In the genomic region with DNA sequence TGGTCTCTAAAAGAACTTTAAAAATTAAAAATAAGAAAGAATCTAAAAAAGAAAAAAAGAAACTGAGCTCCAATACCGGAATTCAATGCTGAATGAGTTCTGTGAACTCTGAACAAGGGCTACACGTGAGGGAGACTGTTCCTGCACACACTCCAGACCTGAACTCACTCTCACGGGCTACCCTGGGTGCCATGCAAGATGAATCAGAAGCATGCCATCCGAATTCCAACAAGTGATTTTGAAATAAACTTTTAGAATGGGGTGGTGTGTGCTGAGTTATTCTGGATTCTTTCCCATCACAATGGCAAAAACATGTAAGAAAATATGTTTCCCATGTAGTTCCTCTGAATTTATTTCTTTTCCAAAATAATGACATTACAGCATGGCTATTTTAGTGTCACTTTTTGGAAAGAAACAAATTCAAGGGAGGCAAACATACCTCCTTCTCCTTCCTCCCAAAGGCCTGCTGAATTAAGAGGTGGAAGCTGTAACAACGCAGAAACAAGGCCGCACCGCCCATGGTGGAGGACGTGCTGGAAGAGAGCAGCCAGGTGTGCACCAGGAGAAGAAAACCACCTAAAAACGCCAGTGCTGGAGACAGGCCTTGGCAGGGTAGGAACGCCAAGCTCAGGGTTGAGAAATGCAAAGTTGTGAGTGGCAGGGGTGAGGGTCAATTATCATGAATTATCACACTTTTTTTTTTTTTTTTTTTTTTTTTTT, we compare ENCODE assay signal across 13 cellular contexts.
DNase-seq lines count a peak whose midpoint lies in the region; ATAC-seq and TF ChIP-seq lines count a peak whose summit lies in the region.
"Had no signal": no experiment of that assay in that cellular context is flagged by ENCODE, and none has a peak within 500 bp of the region (broad histone marks: within the 10 kb centered on the region; RNA-seq: fewer than 3 reads in every experiment).

No MANE protein-coding gene starts in this region.

- no peaks in the 10 kb centered on the region for H3K27me3 Mint-ChIP-seq in nephron progenitor cell (ENCODE audit: low read depth, poor library complexity)
- H3K27me3 Mint-ChIP-seq in activated CD4-positive, alpha-beta memory T cell treated with anti-CD3 and anti-CD28 coated beads, Interleukin-2, amount 10 ng/mL, durations not matched to agents 7 days and 5 days = no peaks in the 10 kb centered on the region
- no peaks in the 10 kb centered on the region for H3K27me3 Mint-ChIP-seq in T-cell
- no peaks in the 10 kb centered on the region for H3K27me3 Mint-ChIP-seq in CD4-positive, alpha-beta T cell
- H3K27me3 Mint-ChIP-seq: activated T-helper 17 cell treated with anti-CD3 and anti-CD28 coated beads, Interleukin-2, amount 50 U/mL, for 72 hours; CD4-positive, CD25-positive, alpha-beta regulatory T cell had no signal

- DNase-seq in AG04449 (ENCODE audit: low read depth, low spot score) = peak; percentile 50
- DNase-seq in IMR-90 = peak; percentile 39
- DNase-seq in epithelial cell of esophagus (ENCODE audit: low read depth) = peak; percentile 55
- no peak for DNase-seq in nephron progenitor cell
- no peak for DNase-seq in activated CD4-positive, alpha-beta memory T cell treated with anti-CD3 and anti-CD28 coated beads, Interleukin-2, amount 10 ng/mL, durations not matched to agents 7 days and 5 days
- no peak for DNase-seq in NCI-H1092 (lab: John Stamatoyannopoulos, UW)
- DNase-seq in T-cell = no peak
- no peak for DNase-seq in CD4-positive, alpha-beta T cell
- DNase-seq: CD4-positive, CD25-positive, alpha-beta regulatory T cell; H7; MM.1S had no signal

- peaks cover 38% of the 10 kb centered on the region for H3K9me1 ChIP-seq in IMR-90 (ENCODE audit: insufficient read depth, low read length)

- peak overlapping the region; percentile 70 for H3K4ac ChIP-seq in IMR-90 (ENCODE audit: low read depth, low read length)

- dilution Hi-C loops in IMR-90 (cut with HindIII; ENCODE audit: low sequenced_read_pairs, unreplicated experiment) = no loop called here

- H3K36me3 Mint-ChIP-seq in nephron progenitor cell (ENCODE audit: low read depth) (peaks cover 4% of the 10 kb centered on the region), T-cell (peaks cover 3% of the 10 kb centered on the region)
- H3K36me3 Mint-ChIP-seq in activated CD4-positive, alpha-beta memory T cell treated with anti-CD3 and anti-CD28 coated beads, Interleukin-2, amount 10 ng/mL, durations not matched to agents 7 days and 5 days (ENCODE audit: low read depth) = no peaks in the 10 kb centered on the region
- H3K36me3 Mint-ChIP-seq in CD4-positive, alpha-beta T cell (ENCODE audit: low read depth) = no peaks in the 10 kb centered on the region
- H3K36me3 Mint-ChIP-seq: CD4-positive, CD25-positive, alpha-beta regulatory T cell had no signal

- peaks cover 76% of the 10 kb centered on the region for H4K20me1 ChIP-seq in IMR-90 (ENCODE audit: insufficient read depth, low read length)

- TF ChIP-seq CTCF in AG04449 (IDR thresholded peaks at IDR 0.05; ENCODE audit: insufficient read depth, low read length, missing control alignments) (no peak), IMR-90 (conservative IDR thresholded peaks at IDR 0.05; ENCODE audit: low read depth, low read length) (no peak), epithelial cell of esophagus (IDR thresholded peaks at IDR 0.05; ENCODE audit: insufficient read depth, low read depth, low read length, missing control alignments) (no peak), nephron progenitor cell (IDR thresholded peaks at IDR 0.05) (no peak)
- TF ChIP-seq CTCF in CD4-positive, alpha-beta T cell (IDR thresholded peaks at IDR 0.05) = no peak

- CTCF ChIA-PET in AG04449 (lab: Yijun Ruan, JAX) (interaction anchor here (1.0 to 1.4 kb wide), 5 partner anchors 12 to 170 kb away, joined by 3 to 5 read pairs (median 3); no protein-coding TSS in a partner anchor), IMR-90 (lab: Yijun Ruan, JAX) (interaction anchor here (0.7 kb wide), 1 partner anchor 1177 kb away, joined by 5 read pairs; no protein-coding TSS in a partner anchor), T-cell (lab: Charles Lee) (interaction anchor here in 1 of 2 donors (0.7 kb wide), 1 partner anchor 25 kb away, joined by 3 read pairs; no protein-coding TSS in a partner anchor)
- CTCF ChIA-PET in activated CD4-positive, alpha-beta memory T cell treated with anti-CD3 and anti-CD28 coated beads, Interleukin-2, amount 10 ng/mL, durations not matched to agents 7 days and 5 days (lab: Charles Lee) = interaction anchor here (1.9 kb wide), 1 partner anchor 140 kb away, joined by 6 read pairs; no protein-coding TSS in a partner anchor
- CTCF ChIA-PET in CD4-positive, alpha-beta T cell (lab: Charles Lee) = no interaction called here

- 95% methylated on average over 4 of the region's 10 CpGs; no CpG with 5 or more reads in 1 of the 2 experiments for WGBS in IMR-90 (ENCODE audit: extremely low coverage in 2 of 2, insufficient read length in 1 of 2), 2 experiments

- peaks cover 16% of the 10 kb centered on the region for H3K4me1 ChIP-seq in IMR-90 (ENCODE audit: control insufficient read depth, insufficient read depth, low read length)

- peak overlapping the region; percentile 68; the same call in 1 of the 2 replicates for H4K91ac ChIP-seq in IMR-90 (ENCODE audit: insufficient read depth, low read depth, low read length)

- H2BK15ac ChIP-seq in IMR-90 (ENCODE audit: low read depth, low read length) = 0 out of 3 replicates have a peak overlapping the region, but pooled peaks have one; percentile 21

- no peak for TF ChIP-seq RAD21 in IMR-90 (IDR thresholded peaks at IDR 0.05; ENCODE audit: low read length)

- H4K5ac ChIP-seq in IMR-90 (ENCODE audit: low read depth, low read length) = peak overlapping the region; percentile 69; the same call in 1 of the 2 replicates

- in situ Hi-C loops in IMR-90 (cut with MboI; ENCODE audit: low sequenced_read_pairs) = no loop called here

- intact Hi-C loops in IMR-90 (cut with micrococcal nuclease) = no loop called here
- intact Hi-C loops in CD4-positive, alpha-beta T cell (cut with DNase I, micrococcal nuclease) = no loop called here

- H3K9me3 Mint-ChIP-seq in nephron progenitor cell (no peaks in the 10 kb centered on the region), T-cell (no peaks in the 10 kb centered on the region)
- H3K9me3 Mint-ChIP-seq in activated CD4-positive, alpha-beta memory T cell treated with anti-CD3 and anti-CD28 coated beads, Interleukin-2, amount 10 ng/mL, durations not matched to agents 7 days and 5 days = no peaks in the 10 kb centered on the region
- H3K9me3 Mint-ChIP-seq in CD4-positive, alpha-beta T cell = no peaks in the 10 kb centered on the region
- H3K9me3 Mint-ChIP-seq: activated T-helper 17 cell treated with anti-CD3 and anti-CD28 coated beads, Interleukin-2, amount 50 U/mL, for 72 hours; CD4-positive, CD25-positive, alpha-beta regulatory T cell had no signal

- no peak overlapping the region for H2AFZ ChIP-seq in IMR-90 (replicated peaks; ENCODE audit: low read length, poor library complexity)
- H2AFZ ChIP-seq: hepatocyte had no signal

- peak overlapping the region; percentile 72 for H2BK5ac ChIP-seq in IMR-90 (ENCODE audit: low read depth, low read length, poor library complexity, severe bottlenecking)

- H3K56ac ChIP-seq in IMR-90 (ENCODE audit: extremely low read depth, insufficient read depth, low read length) = no peak overlapping the region

- H2BK120ac ChIP-seq in IMR-90 (ENCODE audit: low read depth, low read length) = peak overlapping the region; percentile 69

- peak overlapping the region; percentile 94 for H3K14ac ChIP-seq in IMR-90 (replicated peaks; ENCODE audit: low read depth, low read length)

- H3K27ac Mint-ChIP-seq in nephron progenitor cell = peak overlapping the region; percentile 38
- no peak overlapping the region for H3K27ac Mint-ChIP-seq in activated CD4-positive, alpha-beta memory T cell treated with anti-CD3 and anti-CD28 coated beads, Interleukin-2, amount 10 ng/mL, durations not matched to agents 7 days and 5 days
- H3K27ac Mint-ChIP-seq in T-cell = no peak overlapping the region
- no peak overlapping the region for H3K27ac Mint-ChIP-seq in CD4-positive, alpha-beta T cell
- H3K27ac Mint-ChIP-seq: activated T-helper 17 cell treated with anti-CD3 and anti-CD28 coated beads, Interleukin-2, amount 50 U/mL, for 72 hours had no signal

- no peaks in the 10 kb centered on the region for H3K9me3 ChIP-seq in IMR-90 (ENCODE audit: control insufficient read depth, insufficient read depth, low read length)
- H3K9me3 ChIP-seq in CD4-positive, alpha-beta T cell (ENCODE audit: control insufficient read depth, low read length) = no peaks in the 10 kb centered on the region

- no peak for TF ChIP-seq POLR2A in IMR-90 (IDR thresholded peaks at IDR 0.05; ENCODE audit: low read depth, low read length)

- H3K23ac ChIP-seq in IMR-90 (ENCODE audit: low read depth, low read length) = peak overlapping the region; percentile 65

- H3K4me3 Mint-ChIP-seq in nephron progenitor cell (no peak overlapping the region), T-cell (no peak overlapping the region)
- no peak overlapping the region for H3K4me3 Mint-ChIP-seq in activated CD4-positive, alpha-beta memory T cell treated with anti-CD3 and anti-CD28 coated beads, Interleukin-2, amount 10 ng/mL, durations not matched to agents 7 days and 5 days
- no peak overlapping the region for H3K4me3 Mint-ChIP-seq in CD4-positive, alpha-beta T cell
- H3K4me3 Mint-ChIP-seq: activated T-helper 17 cell treated with anti-CD3 and anti-CD28 coated beads, Interleukin-2, amount 50 U/mL, for 72 hours; CD4-positive, CD25-positive, alpha-beta regulatory T cell had no signal

- H2AK9ac ChIP-seq in IMR-90 (replicated peaks; ENCODE audit: low read depth, low read length, poor library complexity) = no peak overlapping the region

- H3K4me3 ChIP-seq in AG04449 (ENCODE audit: low read depth, low read length) (no peak overlapping the region), IMR-90 (ENCODE audit: insufficient read depth, low read depth, low read length) (no peak overlapping the region), epithelial cell of esophagus (ENCODE audit: low read length) (no peak overlapping the region)
- H3K4me3 ChIP-seq: hepatocyte had no signal

- BruUV-seq in IMR-90 (replicated peaks; lab: Mats Ljungman, UMichigan) = no TSS peak

- no peaks in the 10 kb centered on the region for H3K27me3 ChIP-seq in IMR-90 (ENCODE audit: control insufficient read depth, insufficient read depth, low read length)
- no peaks in the 10 kb centered on the region for H3K27me3 ChIP-seq in CD4-positive, alpha-beta T cell (ENCODE audit: control insufficient read depth, insufficient read depth, low read length)
- H3K27me3 ChIP-seq: hepatocyte had no signal

- H3K36me3 ChIP-seq in IMR-90 (ENCODE audit: control insufficient read depth, insufficient read depth, low read length) = no peaks in the 10 kb centered on the region

- H3K4me2 ChIP-seq in IMR-90 (ENCODE audit: low read depth, low read length) = peak overlapping the region; percentile 8; the same call in 1 of the 2 replicates
- H3K4me2 ChIP-seq: hepatocyte had no signal

- POLR2A ChIA-PET in AG04449 (lab: Yijun Ruan, JAX) = no interaction called here
- POLR2A ChIA-PET in IMR-90 (lab: Charles Lee; ENCODE audit: unreplicated experiment) = interaction anchor here (0.6 kb wide), 2 partner anchors 123 to 124 kb away, joined by 4 to 6 read pairs; no protein-coding TSS in a partner anchor
- POLR2A ChIA-PET in activated CD4-positive, alpha-beta memory T cell treated with anti-CD3 and anti-CD28 coated beads, Interleukin-2, amount 10 ng/mL, durations not matched to agents 7 days and 5 days (lab: Charles Lee) = no interaction called here
- POLR2A ChIA-PET in T-cell (lab: Charles Lee) = interaction anchor here (0.7 kb wide), 3 partner anchors 46 to 1454 kb away, joined by 3 to 4 read pairs (median 4); no protein-coding TSS in a partner anchor
- POLR2A ChIA-PET in CD4-positive, alpha-beta T cell (lab: Charles Lee) = no interaction called here

- H4K8ac ChIP-seq in IMR-90 (ENCODE audit: low read depth in 2 of 2, low read length in 2 of 2) = peak overlapping the region in 1 of 2 experiments; percentile 69; a peak in 2 of 4 replicates

- H3K18ac ChIP-seq in IMR-90 (ENCODE audit: low read depth, low read length) = peak overlapping the region; percentile 60; the same call in 1 of the 2 replicates

- peaks cover 44% of the 10 kb centered on the region for H3K4me1 Mint-ChIP-seq in nephron progenitor cell
- no peaks in the 10 kb centered on the region for H3K4me1 Mint-ChIP-seq in activated CD4-positive, alpha-beta memory T cell treated with anti-CD3 and anti-CD28 coated beads, Interleukin-2, amount 10 ng/mL, durations not matched to agents 7 days and 5 days
- peaks cover 35 to 50% (median 48%) of the 10 kb centered on the region in 3 donors for H3K4me1 Mint-ChIP-seq in T-cell
- H3K4me1 Mint-ChIP-seq in CD4-positive, alpha-beta T cell (ENCODE audit: low read depth) = peaks cover 33% of the 10 kb centered on the region

- 0 out of 2 replicates have a peak overlapping the region, but pooled peaks have one; percentile 66 for H2BK20ac ChIP-seq in IMR-90 (ENCODE audit: low read depth, low read length)

- H3K27ac ChIP-seq in IMR-90 (ENCODE audit: insufficient read depth, low read length) = peak overlapping the region; percentile 50; the same call in 1 of the 2 replicates
- no peak overlapping the region for H3K27ac ChIP-seq in CD4-positive, alpha-beta T cell (ENCODE audit: low read depth, low read length)

- peaks cover 48 to 89% of the 10 kb centered on the region in 2 experiments for H3K79me1 ChIP-seq in IMR-90 (ENCODE audit: low read depth in 1 of 2, low read length in 2 of 2)

- H2AK5ac ChIP-seq in IMR-90 (ENCODE audit: low read depth, low read length) = peak overlapping the region; percentile 87

- ATAC-seq in IMR-90 (ENCODE audit: low read depth) (peak; percentile 52), T-cell (replicated peaks in 1 of 4) (no peak)
- no peak for ATAC-seq in CD4-positive, alpha-beta T cell (ENCODE audit: poor library complexity)
- ATAC-seq: activated T-helper 17 cell treated with anti-CD3 and anti-CD28 coated beads, Interleukin-2, amount 50 U/mL, for 72 hours had no signal

- H3K9ac ChIP-seq in IMR-90 (ENCODE audit: low read depth, low read length) = no peak overlapping the region

Comparison
In these comparisons a context has a peak if more than half of its experiments do, and no peak if none do; other contexts are left out.
1. DNase-seq: peak in AG04449 (single experiment), IMR-90 (single experiment) and epithelial cell of esophagus (single experiment); none in nephron progenitor cell (single experiment), activated CD4-positive, alpha-beta memory T cell treated with anti-CD3 and anti-CD28 coated beads, Interleukin-2, amount 10 ng/mL, durations not matched to agents 7 days and 5 days (single experiment), NCI-H1092 (single experiment), T-cell (0 of 34) and CD4-positive, alpha-beta T cell (0 of 10).
2. POLR2A ChIA-PET loops: an anchor here in IMR-90 (0.6 kb wide) and T-cell (0.7 kb wide); none called in AG04449, activated CD4-positive, alpha-beta memory T cell treated with anti-CD3 and anti-CD28 coated beads, Interleukin-2, amount 10 ng/mL, durations not matched to agents 7 days and 5 days and CD4-positive, alpha-beta T cell.